Comparison of ENCODE assay signal across 15 cellular contexts in the genomic region with DNA sequence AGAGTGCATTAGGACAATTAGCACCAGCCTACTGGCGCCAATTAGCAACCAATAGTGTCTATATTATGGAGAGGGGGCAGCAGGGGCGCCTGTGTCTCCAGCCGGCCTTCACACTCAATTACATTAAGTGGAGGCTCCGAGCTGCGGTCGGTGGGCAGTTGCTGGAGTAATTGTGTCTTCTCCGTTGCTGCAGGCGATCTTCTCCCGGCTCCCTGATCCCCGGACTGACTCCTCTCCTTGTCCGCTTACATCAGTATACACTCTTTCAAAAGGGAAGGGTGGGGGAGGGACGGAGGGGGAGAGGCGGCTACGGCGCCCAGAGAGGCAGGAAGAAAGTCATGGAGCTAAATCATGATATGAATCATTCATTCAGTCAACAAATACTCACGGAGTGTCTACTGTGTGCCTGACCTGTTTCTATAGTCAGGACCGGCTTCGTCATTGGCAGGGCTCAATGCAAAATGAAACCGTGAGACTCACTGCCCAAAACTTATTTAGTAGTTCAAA.
DNase-seq lines count a peak whose midpoint lies in the region; ATAC-seq, FAIRE-seq and TF ChIP-seq lines count a peak whose summit lies in the region.
"Had no signal": no experiment of that assay in that cellular context is flagged by ENCODE, and none has a peak within 500 bp of the region (broad histone marks: within the 10 kb centered on the region; RNA-seq: fewer than 3 reads in every experiment).

No MANE protein-coding gene starts in this region.

- no peak overlapping the region for H3K27ac Mint-ChIP-seq in T-helper 17 cell

- peak overlapping the region; percentile 19 for H3K4me3 ChIP-seq in fibroblast of villous mesenchyme (ENCODE audit: low read depth, low read length)
- H3K4me3 ChIP-seq: cardiac muscle cell, lung had no signal

- no peaks in the 10 kb centered on the region for H3K36me3 Mint-ChIP-seq in T-helper 17 cell (ENCODE audit: low read depth)

- TF ChIP-seq CTCF in fibroblast of villous mesenchyme (IDR thresholded peaks at IDR 0.05; ENCODE audit: insufficient read depth, low read depth, low read length) = no peak

- no peaks in the 10 kb centered on the region for H3K9me3 ChIP-seq in T-helper 17 cell (ENCODE audit: control insufficient read depth, low read length, poor library complexity, severe bottlenecking)

- H3K4me3 Mint-ChIP-seq in T-helper 17 cell = no peak overlapping the region
- H3K4me3 Mint-ChIP-seq: neural crest cell had no signal

- ATAC-seq in SK-N-SH treated with all-trans-retinoic acid at 6 μM for 48 hours (peak; percentile 77), T-helper 17 cell (no peak)

- FAIRE-seq in urothelium cell line (lab: Jason Lieb, UNC) = peak; percentile 44
- FAIRE-seq: A204.1, endometrium had no signal

- peak in 2 of 3 experiments; percentile 17 to 49 for DNase-seq in NCI-H1417 (lab: John Stamatoyannopoulos, UW)
- DNase-seq in NCI-H1417 treated with DMSO at 0.1 percent for 48 hours (lab: John Stamatoyannopoulos, UW) = no peak
- peak; percentile 1 for DNase-seq in fibroblast of villous mesenchyme (ENCODE audit: low read depth)
- DNase-seq in urothelium cell line (ENCODE audit: low spot score) = peak; percentile 78
- DNase-seq in anterior cingulate cortex (lab: John Stamatoyannopoulos, UW) = no peak
- DNase-seq in stimulated activated CD4-positive, alpha-beta T cell treated with anti-CD3 and anti-CD28 coated beads, Interleukin-4, amount 100 ng/mL, for 4 hours = no peak
- DNase-seq in T-helper 17 cell = no peak
- DNase-seq: KBM-7, NCI-H2029 treated with DMSO at 0.1 percent for 48 hours had no signal

- no peaks in the 10 kb centered on the region for H3K4me1 Mint-ChIP-seq in T-helper 17 cell

- no peaks in the 10 kb centered on the region for H3K27me3 Mint-ChIP-seq in T-helper 17 cell

TF ChIP-seq in SK-N-SH treated with all-trans-retinoic acid at 6 μM for 48 hours, 23 proteins besides CTCF, POLR2A, EP300 and RAD21:
- TF ChIP-seq, protein P1, sequence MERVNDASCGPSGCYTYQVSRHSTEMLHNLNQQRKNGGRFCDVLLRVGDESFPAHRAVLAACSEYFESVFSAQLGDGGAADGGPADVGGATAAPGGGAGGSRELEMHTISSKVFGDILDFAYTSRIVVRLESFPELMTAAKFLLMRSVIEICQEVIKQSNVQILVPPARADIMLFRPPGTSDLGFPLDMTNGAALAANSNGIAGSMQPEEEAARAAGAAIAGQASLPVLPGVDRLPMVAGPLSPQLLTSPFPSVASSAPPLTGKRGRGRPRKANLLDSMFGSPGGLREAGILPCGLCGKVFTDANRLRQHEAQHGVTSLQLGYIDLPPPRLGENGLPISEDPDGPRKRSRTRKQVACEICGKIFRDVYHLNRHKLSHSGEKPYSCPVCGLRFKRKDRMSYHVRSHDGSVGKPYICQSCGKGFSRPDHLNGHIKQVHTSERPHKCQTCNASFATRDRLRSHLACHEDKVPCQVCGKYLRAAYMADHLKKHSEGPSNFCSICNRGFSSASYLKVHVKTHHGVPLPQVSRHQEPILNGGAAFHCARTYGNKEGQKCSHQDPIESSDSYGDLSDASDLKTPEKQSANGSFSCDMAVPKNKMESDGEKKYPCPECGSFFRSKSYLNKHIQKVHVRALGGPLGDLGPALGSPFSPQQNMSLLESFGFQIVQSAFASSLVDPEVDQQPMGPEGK (CRISPR knock-in tag; IDR thresholded peaks at IDR 0.05; ENCODE audit: borderline replicate concordance) = no peak
- no peak for TF ChIP-seq ISL1 (CRISPR knock-in tag; IDR thresholded peaks at IDR 0.05)
- no peak for TF ChIP-seq SNAI2 (CRISPR knock-in tag; IDR thresholded peaks at IDR 0.05)
- TF ChIP-seq, protein P2, sequence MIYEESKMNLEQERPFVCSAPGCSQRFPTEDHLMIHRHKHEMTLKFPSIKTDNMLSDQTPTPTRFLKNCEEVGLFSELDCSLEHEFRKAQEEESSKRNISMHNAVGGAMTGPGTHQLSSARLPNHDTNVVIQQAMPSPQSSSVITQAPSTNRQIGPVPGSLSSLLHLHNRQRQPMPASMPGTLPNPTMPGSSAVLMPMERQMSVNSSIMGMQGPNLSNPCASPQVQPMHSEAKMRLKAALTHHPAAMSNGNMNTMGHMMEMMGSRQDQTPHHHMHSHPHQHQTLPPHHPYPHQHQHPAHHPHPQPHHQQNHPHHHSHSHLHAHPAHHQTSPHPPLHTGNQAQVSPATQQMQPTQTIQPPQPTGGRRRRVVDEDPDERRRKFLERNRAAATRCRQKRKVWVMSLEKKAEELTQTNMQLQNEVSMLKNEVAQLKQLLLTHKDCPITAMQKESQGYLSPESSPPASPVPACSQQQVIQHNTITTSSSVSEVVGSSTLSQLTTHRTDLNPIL (CRISPR knock-in tag; IDR thresholded peaks at IDR 0.05; ENCODE audit: low read depth) = no peak
- TF ChIP-seq CSRNP3 (CRISPR knock-in tag; IDR thresholded peaks at IDR 0.05) = no peak
- 0 out of 2 replicates have a peak, but pooled peaks have one; percentile 40 for TF ChIP-seq TSHZ2 (CRISPR knock-in tag; IDR thresholded peaks at IDR 0.05)
- no peak for TF ChIP-seq ESRRG (CRISPR knock-in tag; IDR thresholded peaks at IDR 0.05)
- no peak for TF ChIP-seq ARNTL (CRISPR knock-in tag; IDR thresholded peaks at IDR 0.05; ENCODE audit: borderline replicate concordance, low read depth)
- TF ChIP-seq POU6F1 (CRISPR knock-in tag; IDR thresholded peaks at IDR 0.05; ENCODE audit: borderline replicate concordance, low read depth) = no peak
- no peak for TF ChIP-seq TOX (CRISPR knock-in tag; IDR thresholded peaks at IDR 0.05; ENCODE audit: borderline replicate concordance)
- TF ChIP-seq RARB (CRISPR knock-in tag; IDR thresholded peaks at IDR 0.05) = no peak
- no peak for TF ChIP-seq ZFP30 (CRISPR knock-in tag; IDR thresholded peaks at IDR 0.05)
- no peak for TF ChIP-seq BACH2 (CRISPR knock-in tag; IDR thresholded peaks at IDR 0.05; ENCODE audit: borderline replicate concordance)
- TF ChIP-seq ZC3H10 (CRISPR knock-in tag; IDR thresholded peaks at IDR 0.05) = no peak
- no peak for TF ChIP-seq ZFP3 (CRISPR knock-in tag; IDR thresholded peaks at IDR 0.05)
- TF ChIP-seq TCF4 (CRISPR knock-in tag; IDR thresholded peaks at IDR 0.05; ENCODE audit: borderline replicate concordance) = 0 out of 2 replicates have a peak, but pooled peaks have one; percentile 12
- TF ChIP-seq ZNF8 (CRISPR knock-in tag; IDR thresholded peaks at IDR 0.05) = no peak
- no peak for TF ChIP-seq GLIS3 (CRISPR knock-in tag; IDR thresholded peaks at IDR 0.05)

Comparison
In these comparisons a context has a peak if more than half of its experiments do, and no peak if none do; other contexts are left out.
1. DNase-seq: peak in NCI-H1417 (2 of 3), fibroblast of villous mesenchyme (single experiment) and urothelium cell line (single experiment); none in NCI-H1417 treated with DMSO at 0.1 percent for 48 hours (single experiment), anterior cingulate cortex (0 of 58), stimulated activated CD4-positive, alpha-beta T cell treated with anti-CD3 and anti-CD28 coated beads, Interleukin-4, amount 100 ng/mL, for 4 hours (0 of 2) and T-helper 17 cell (0 of 3).